ENCODE assay signal across 1 cellular context in the genomic region with DNA sequence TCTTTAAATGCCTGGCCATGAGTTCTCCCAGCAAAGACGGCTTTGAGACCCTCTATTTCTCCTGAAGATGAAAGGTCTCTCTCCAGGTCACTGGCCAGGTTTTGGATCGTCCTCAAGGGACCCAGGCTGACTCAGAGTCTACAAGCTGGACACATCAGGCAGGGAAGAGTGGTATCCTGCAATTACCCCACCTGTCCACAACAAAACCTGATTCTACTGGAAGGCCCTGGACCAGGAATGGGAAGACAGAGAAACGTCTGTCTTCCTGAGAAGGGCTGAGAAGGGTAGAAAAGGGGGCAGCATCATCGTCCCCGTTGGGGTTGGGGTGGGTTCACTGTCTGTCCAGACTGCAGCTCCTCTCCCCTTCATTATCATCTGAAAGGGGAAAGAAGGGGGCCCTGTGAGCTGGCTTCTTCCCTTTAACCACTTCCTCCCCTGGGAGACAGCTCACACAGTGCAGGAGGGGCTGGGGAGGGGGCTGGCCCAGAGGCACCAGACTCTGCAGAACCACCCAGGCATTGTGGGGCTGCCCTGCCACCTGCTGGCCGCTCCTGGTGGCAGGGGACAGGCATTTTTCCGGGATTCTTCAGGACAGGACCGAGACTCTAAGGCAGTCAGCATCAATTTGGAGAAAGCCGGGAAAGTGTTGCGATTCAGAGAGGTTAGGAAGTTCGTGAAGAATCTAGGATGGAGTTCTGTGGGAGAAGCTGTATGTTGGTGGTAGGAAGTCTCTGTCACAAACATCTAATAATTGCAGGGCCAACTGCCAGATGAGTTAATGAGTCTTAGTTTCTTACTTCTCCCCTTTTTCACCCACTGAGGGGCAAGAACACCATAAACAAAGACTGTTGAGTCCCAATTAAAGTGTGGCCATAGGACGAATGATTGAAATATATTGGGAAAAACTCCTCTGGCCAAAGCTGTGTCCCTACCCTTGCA.
TF ChIP-seq lines count a peak whose summit lies in the region.

No MANE protein-coding gene starts in this region.

TF ChIP-seq in H1, 55 proteins besides CTCF, POLR2A, EP300 and RAD21 (continued from another document):
- TF ChIP-seq, protein P1, sequence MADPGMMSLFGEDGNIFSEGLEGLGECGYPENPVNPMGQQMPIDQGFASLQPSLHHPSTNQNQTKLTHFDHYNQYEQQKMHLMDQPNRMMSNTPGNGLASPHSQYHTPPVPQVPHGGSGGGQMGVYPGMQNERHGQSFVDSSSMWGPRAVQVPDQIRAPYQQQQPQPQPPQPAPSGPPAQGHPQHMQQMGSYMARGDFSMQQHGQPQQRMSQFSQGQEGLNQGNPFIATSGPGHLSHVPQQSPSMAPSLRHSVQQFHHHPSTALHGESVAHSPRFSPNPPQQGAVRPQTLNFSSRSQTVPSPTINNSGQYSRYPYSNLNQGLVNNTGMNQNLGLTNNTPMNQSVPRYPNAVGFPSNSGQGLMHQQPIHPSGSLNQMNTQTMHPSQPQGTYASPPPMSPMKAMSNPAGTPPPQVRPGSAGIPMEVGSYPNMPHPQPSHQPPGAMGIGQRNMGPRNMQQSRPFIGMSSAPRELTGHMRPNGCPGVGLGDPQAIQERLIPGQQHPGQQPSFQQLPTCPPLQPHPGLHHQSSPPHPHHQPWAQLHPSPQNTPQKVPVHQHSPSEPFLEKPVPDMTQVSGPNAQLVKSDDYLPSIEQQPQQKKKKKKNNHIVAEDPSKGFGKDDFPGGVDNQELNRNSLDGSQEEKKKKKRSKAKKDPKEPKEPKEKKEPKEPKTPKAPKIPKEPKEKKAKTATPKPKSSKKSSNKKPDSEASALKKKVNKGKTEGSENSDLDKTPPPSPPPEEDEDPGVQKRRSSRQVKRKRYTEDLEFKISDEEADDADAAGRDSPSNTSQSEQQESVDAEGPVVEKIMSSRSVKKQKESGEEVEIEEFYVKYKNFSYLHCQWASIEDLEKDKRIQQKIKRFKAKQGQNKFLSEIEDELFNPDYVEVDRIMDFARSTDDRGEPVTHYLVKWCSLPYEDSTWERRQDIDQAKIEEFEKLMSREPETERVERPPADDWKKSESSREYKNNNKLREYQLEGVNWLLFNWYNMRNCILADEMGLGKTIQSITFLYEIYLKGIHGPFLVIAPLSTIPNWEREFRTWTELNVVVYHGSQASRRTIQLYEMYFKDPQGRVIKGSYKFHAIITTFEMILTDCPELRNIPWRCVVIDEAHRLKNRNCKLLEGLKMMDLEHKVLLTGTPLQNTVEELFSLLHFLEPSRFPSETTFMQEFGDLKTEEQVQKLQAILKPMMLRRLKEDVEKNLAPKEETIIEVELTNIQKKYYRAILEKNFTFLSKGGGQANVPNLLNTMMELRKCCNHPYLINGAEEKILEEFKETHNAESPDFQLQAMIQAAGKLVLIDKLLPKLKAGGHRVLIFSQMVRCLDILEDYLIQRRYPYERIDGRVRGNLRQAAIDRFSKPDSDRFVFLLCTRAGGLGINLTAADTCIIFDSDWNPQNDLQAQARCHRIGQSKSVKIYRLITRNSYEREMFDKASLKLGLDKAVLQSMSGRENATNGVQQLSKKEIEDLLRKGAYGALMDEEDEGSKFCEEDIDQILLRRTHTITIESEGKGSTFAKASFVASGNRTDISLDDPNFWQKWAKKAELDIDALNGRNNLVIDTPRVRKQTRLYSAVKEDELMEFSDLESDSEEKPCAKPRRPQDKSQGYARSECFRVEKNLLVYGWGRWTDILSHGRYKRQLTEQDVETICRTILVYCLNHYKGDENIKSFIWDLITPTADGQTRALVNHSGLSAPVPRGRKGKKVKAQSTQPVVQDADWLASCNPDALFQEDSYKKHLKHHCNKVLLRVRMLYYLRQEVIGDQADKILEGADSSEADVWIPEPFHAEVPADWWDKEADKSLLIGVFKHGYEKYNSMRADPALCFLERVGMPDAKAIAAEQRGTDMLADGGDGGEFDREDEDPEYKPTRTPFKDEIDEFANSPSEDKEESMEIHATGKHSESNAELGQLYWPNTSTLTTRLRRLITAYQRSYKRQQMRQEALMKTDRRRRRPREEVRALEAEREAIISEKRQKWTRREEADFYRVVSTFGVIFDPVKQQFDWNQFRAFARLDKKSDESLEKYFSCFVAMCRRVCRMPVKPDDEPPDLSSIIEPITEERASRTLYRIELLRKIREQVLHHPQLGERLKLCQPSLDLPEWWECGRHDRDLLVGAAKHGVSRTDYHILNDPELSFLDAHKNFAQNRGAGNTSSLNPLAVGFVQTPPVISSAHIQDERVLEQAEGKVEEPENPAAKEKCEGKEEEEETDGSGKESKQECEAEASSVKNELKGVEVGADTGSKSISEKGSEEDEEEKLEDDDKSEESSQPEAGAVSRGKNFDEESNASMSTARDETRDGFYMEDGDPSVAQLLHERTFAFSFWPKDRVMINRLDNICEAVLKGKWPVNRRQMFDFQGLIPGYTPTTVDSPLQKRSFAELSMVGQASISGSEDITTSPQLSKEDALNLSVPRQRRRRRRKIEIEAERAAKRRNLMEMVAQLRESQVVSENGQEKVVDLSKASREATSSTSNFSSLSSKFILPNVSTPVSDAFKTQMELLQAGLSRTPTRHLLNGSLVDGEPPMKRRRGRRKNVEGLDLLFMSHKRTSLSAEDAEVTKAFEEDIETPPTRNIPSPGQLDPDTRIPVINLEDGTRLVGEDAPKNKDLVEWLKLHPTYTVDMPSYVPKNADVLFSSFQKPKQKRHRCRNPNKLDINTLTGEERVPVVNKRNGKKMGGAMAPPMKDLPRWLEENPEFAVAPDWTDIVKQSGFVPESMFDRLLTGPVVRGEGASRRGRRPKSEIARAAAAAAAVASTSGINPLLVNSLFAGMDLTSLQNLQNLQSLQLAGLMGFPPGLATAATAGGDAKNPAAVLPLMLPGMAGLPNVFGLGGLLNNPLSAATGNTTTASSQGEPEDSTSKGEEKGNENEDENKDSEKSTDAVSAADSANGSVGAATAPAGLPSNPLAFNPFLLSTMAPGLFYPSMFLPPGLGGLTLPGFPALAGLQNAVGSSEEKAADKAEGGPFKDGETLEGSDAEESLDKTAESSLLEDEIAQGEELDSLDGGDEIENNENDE (IDR thresholded peaks at IDR 0.05; ENCODE audit: insufficient replicate concordance, low read length): no peak
- TF ChIP-seq TAF1 (IDR thresholded peaks at IDR 0.05; ENCODE audit: low read depth, low read length) (no peak), TAF7 (optimal IDR thresholded peaks at IDR 0.05; ENCODE audit: borderline replicate concordance, low read depth, low read length) (no peak), TBP (IDR thresholded peaks at IDR 0.05; ENCODE audit: low read depth, low read length) (no peak), FOSL1 (IDR thresholded peaks at IDR 0.05; ENCODE audit: insufficient read depth, low read depth, low read length) (no peak), RNF2 (IDR thresholded peaks at IDR 0.05; ENCODE audit: borderline replicate concordance, low read depth, low read length, missing control alignments, poor library complexity, severe bottlenecking) (no peak), GABPA (IDR thresholded peaks at IDR 0.05; ENCODE audit: borderline replicate concordance, insufficient read depth, low read length) (no peak), EGR1 (IDR thresholded peaks at IDR 0.05; ENCODE audit: borderline replicate concordance, low read depth, low read length) (no peak), JUND (IDR thresholded peaks at IDR 0.05; ENCODE audit: low read length) (0 out of 2 replicates have a peak, but pooled peaks have one; percentile 9), BRCA1 (IDR thresholded peaks at IDR 0.05; ENCODE audit: low read depth, low read length) (no peak), CHD1 (IDR thresholded peaks at IDR 0.05; ENCODE audit: low read depth, low read length) (no peak), KDM1A (IDR thresholded peaks at IDR 0.05; ENCODE audit: borderline replicate concordance, low read length) (no peak), TCF12 (IDR thresholded peaks at IDR 0.05; ENCODE audit: low read depth, low read length) (no peak), HDAC2 (IDR thresholded peaks at IDR 0.05; ENCODE audit: borderline replicate concordance in 1 of 2, low read depth in 2 of 2, low read length in 2 of 2) (no peak), YY1 (IDR thresholded peaks at IDR 0.05; ENCODE audit: low read depth, low read length) (0 out of 2 replicates have a peak, but pooled peaks have one; percentile 15), PHF8 (conservative IDR thresholded peaks at IDR 0.05; ENCODE audit: low read depth, low read length) (no peak), SP1 (IDR thresholded peaks at IDR 0.05; ENCODE audit: low read depth, low read length) (no peak), SIX5 (IDR thresholded peaks at IDR 0.05; ENCODE audit: low read depth, low read length) (no peak), RBBP5 (IDR thresholded peaks at IDR 0.05; ENCODE audit: borderline replicate concordance, low read depth, low read length) (no peak), RFX5 (IDR thresholded peaks at IDR 0.05; ENCODE audit: borderline replicate concordance, low read depth, low read length) (no peak), CREB1 (IDR thresholded peaks at IDR 0.05) (0 out of 2 replicates have a peak, but pooled peaks have one; percentile 17), SRF (IDR thresholded peaks at IDR 0.05; ENCODE audit: low read depth, low read length) (no peak), TEAD4 (IDR thresholded peaks at IDR 0.05; ENCODE audit: low read depth, low read length) (0 out of 2 replicates have a peak, but pooled peaks have one; percentile 31), CEBPB (IDR thresholded peaks at IDR 0.05; ENCODE audit: low read depth, low read length) (0 out of 2 replicates have a peak, but pooled peaks have one; percentile 12), RXRA (IDR thresholded peaks at IDR 0.05; ENCODE audit: insufficient read depth, low read depth, low read length) (no peak), SIRT6 (IDR thresholded peaks at IDR 0.05; ENCODE audit: low read length) (no peak), NRF1 (IDR thresholded peaks at IDR 0.05; ENCODE audit: low read depth, low read length) (no peak), EZH2 (IDR thresholded peaks at IDR 0.05; ENCODE audit: low read depth, low read length, severe bottlenecking) (no peak), KDM4A (IDR thresholded peaks at IDR 0.05; ENCODE audit: low read depth, low read length, severe bottlenecking) (no peak), MAFK (IDR thresholded peaks at IDR 0.05; ENCODE audit: low read depth, low read length) (no peak), SP2 (IDR thresholded peaks at IDR 0.05; ENCODE audit: low read length) (no peak)
- TF ChIP-seq, protein P2, sequence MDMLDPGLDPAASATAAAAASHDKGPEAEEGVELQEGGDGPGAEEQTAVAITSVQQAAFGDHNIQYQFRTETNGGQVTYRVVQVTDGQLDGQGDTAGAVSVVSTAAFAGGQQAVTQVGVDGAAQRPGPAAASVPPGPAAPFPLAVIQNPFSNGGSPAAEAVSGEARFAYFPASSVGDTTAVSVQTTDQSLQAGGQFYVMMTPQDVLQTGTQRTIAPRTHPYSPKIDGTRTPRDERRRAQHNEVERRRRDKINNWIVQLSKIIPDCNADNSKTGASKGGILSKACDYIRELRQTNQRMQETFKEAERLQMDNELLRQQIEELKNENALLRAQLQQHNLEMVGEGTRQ (IDR thresholded peaks at IDR 0.05; ENCODE audit: low read length): no peak
- TF ChIP-seq, protein P3, sequence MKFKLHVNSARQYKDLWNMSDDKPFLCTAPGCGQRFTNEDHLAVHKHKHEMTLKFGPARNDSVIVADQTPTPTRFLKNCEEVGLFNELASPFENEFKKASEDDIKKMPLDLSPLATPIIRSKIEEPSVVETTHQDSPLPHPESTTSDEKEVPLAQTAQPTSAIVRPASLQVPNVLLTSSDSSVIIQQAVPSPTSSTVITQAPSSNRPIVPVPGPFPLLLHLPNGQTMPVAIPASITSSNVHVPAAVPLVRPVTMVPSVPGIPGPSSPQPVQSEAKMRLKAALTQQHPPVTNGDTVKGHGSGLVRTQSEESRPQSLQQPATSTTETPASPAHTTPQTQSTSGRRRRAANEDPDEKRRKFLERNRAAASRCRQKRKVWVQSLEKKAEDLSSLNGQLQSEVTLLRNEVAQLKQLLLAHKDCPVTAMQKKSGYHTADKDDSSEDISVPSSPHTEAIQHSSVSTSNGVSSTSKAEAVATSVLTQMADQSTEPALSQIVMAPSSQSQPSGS (IDR thresholded peaks at IDR 0.05; ENCODE audit: low read length): no peak
- TF ChIP-seq, protein P4, sequence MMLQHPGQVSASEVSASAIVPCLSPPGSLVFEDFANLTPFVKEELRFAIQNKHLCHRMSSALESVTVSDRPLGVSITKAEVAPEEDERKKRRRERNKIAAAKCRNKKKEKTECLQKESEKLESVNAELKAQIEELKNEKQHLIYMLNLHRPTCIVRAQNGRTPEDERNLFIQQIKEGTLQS (IDR thresholded peaks at IDR 0.05; ENCODE audit: insufficient read depth, low read depth, low read length): no peak
- TF ChIP-seq, protein P5, sequence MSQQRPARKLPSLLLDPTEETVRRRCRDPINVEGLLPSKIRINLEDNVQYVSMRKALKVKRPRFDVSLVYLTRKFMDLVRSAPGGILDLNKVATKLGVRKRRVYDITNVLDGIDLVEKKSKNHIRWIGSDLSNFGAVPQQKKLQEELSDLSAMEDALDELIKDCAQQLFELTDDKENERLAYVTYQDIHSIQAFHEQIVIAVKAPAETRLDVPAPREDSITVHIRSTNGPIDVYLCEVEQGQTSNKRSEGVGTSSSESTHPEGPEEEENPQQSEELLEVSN (IDR thresholded peaks at IDR 0.05): no peak
